22 cellular contexts compared by ENCODE assay signal in the genomic region with DNA sequence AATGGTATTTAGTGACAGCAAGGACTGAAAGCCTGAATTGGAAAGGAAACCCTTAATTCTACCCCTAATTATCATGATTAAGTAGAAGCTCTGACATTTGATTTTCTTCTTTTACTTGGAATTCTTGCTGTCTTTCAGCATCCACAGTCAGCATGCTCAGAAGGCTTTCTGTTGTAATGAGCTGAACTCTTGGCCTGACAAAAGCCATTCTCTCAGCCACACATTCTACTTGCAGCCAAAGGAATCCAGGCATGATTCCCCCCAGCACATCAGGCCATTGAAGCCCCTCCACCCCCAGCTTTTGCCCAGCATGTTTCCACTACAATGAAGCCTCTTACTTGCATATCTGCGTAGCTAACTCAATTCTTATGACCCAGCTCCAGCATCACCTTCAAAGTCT.
"Had no signal": no experiment of that assay in that cellular context is flagged by ENCODE, and none has a peak within 500 bp of the region (broad histone marks: within the 10 kb centered on the region; RNA-seq: fewer than 3 reads in every experiment).

No MANE protein-coding gene starts in this region.

- H3K4me3 ChIP-seq: right lobe of liver, skin epidermis, upper lobe of left lung had no signal

- H3K27ac ChIP-seq: foreskin keratinocyte, parathyroid adenoma, right lobe of liver, skin epidermis, upper lobe of left lung had no signal

- ATAC-seq: foreskin keratinocyte; left ventricle myocardium superior; natural killer cell; right lobe of liver; stimulated activated naive B cell treated with anti-CD40 and anti-IgM and Interleukin-4, amounts not matched to agents 10 μg/mL and 1 μg/mL and 100 μg/mL, for 72 hours had no signal

- DNase-seq: activated CD4-positive, alpha-beta memory T cell treated with anti-CD3 and anti-CD28 coated beads for 36 hours; activated CD4-positive, alpha-beta T cell treated with anti-CD3 and anti-CD28 coated beads for 48 hours; activated CD4-positive, CD25-positive, alpha-beta regulatory T cell; activated effector memory CD4-positive, alpha-beta T cell treated with Interleukin-2 at 50 U/mL for 16 hours; activated naive CD4-positive, alpha-beta T cell treated with anti-CD3 and anti-CD28 coated beads for 36 hours; activated naive CD8-positive, alpha-beta T cell treated with anti-CD3 and anti-CD28 coated beads, Interleukin-2, amount 10 ng/mL, durations not matched to agents 7 days and 5 days; activated T-cell treated with anti-CD3 and anti-CD28 coated beads, Interleukin-2, amount 50 U/mL, for 48 hours; amniotic stem cell; effector CD8-positive, alpha-beta T cell; foreskin keratinocyte; left ventricle myocardium superior; mammary epithelial cell; midbrain; natural killer cell; nucleus accumbens; right lobe of liver; stimulated activated CD4-positive, alpha-beta T cell treated with anti-CD3 and anti-CD28 coated beads, Interleukin-15, amount 100 ng/mL, for 24 hours; stimulated activated CD8-positive, alpha-beta memory T cell treated with anti-CD3 and anti-CD28 coated beads, Interleukin-4, amount 100 ng/mL, for 48 hours; stimulated activated naive B cell treated with anti-CD40 and anti-IgM and Interleukin-4, amounts not matched to agents 10 μg/mL and 1 μg/mL and 100 μg/mL, for 72 hours had no signal

- H3K9me3 ChIP-seq: right lobe of liver, upper lobe of left lung had no signal

- H3K9ac ChIP-seq: parathyroid adenoma had no signal

- H3K4me1 ChIP-seq: foreskin keratinocyte, parathyroid adenoma, right lobe of liver, upper lobe of left lung had no signal

- H3K27me3 ChIP-seq: foreskin keratinocyte, right lobe of liver, upper lobe of left lung had no signal

- H3K36me3 ChIP-seq: right lobe of liver, upper lobe of left lung had no signal
